Comparison of ENCODE assay signal across 1 cellular context in genomic region chr2:235661538-235661937, GRCh38.
TF ChIP-seq lines count a peak whose summit lies in the region.

No MANE protein-coding gene starts in this region.

TF ChIP-seq in IMR-90, 13 proteins besides CTCF, POLR2A, EP300 and RAD21 (continued from another document):
- TF ChIP-seq ELK1 (IDR thresholded peaks at IDR 0.05; ENCODE audit: borderline replicate concordance, low read depth, low read length) (no peak), MAZ (IDR thresholded peaks at IDR 0.05; ENCODE audit: borderline replicate concordance, low read depth, low read length) (no peak), RCOR1 (IDR thresholded peaks at IDR 0.05; ENCODE audit: insufficient replicate concordance, low read length) (no peak), MXI1 (IDR thresholded peaks at IDR 0.05; ENCODE audit: borderline replicate concordance, low read depth, low read length) (no peak), CEBPB (IDR thresholded peaks at IDR 0.05; ENCODE audit: low read depth, low read length) (no peak), MAFK (IDR thresholded peaks at IDR 0.05; ENCODE audit: low read depth, low read length) (no peak)
